30 cellular contexts compared by ENCODE assay signal in the genomic region with DNA sequence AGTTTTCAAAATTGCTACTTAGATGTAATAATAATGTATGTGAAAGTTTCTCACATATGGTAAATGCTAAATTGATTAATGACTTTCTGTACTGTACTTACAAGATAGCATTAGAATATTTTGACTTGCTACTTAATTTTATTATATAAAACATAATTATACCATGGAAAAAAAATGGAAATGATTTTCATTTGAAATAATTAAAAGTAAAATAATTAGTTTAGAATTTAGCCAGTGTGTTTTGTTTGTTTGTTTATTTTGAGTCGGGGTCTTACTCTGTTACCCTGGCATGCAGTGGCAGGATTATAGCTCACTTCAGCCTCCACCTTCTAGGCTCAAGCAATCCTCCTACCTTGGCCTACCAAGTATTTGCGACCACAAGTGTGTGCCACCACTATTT.
"Had no signal": no experiment of that assay in that cellular context is flagged by ENCODE, and none has a peak within 500 bp of the region (broad histone marks: within the 10 kb centered on the region; RNA-seq: fewer than 3 reads in every experiment).

No MANE protein-coding gene starts in this region.

- H3K4me3 ChIP-seq: ascending aorta, breast epithelium, cardiac muscle cell, colonic mucosa, esophagus muscularis mucosa had no signal

- H3K27me3 ChIP-seq: ascending aorta, breast epithelium, cardiac muscle cell, colonic mucosa, esophagus muscularis mucosa had no signal

- H3K4me3 Mint-ChIP-seq: activated CD4-positive, alpha-beta memory T cell treated with anti-CD3 and anti-CD28 coated beads for 36 hours; activated CD4-positive, alpha-beta T cell treated with anti-CD3 and anti-CD28 coated beads for 36 hours; activated CD4-positive, alpha-beta T cell treated with anti-CD3 and anti-CD28 coated beads, Interleukin-2, amount 10 ng/mL, durations not matched to agents 24 days and 14 days; activated CD8-positive, alpha-beta memory T cell treated with anti-CD3 and anti-CD28 coated beads, Interleukin-2, amount 10 ng/mL, durations not matched to agents 7 days and 5 days; activated CD8-positive, alpha-beta T cell treated with anti-CD3 and anti-CD28 coated beads, Interleukin-2, amount 10 ng/mL, durations not matched to agents 7 days and 5 days; activated naive CD4-positive, alpha-beta T cell treated with anti-CD3 and anti-CD28 coated beads, Interleukin-2, amount 10 ng/mL, durations not matched to agents 7 days and 5 days; activated naive CD8-positive, alpha-beta T cell treated with anti-CD3 and anti-CD28 coated beads, Interleukin-2, amount 10 ng/mL, durations not matched to agents 7 days and 5 days; activated T-cell treated with anti-CD3 and anti-CD28 coated beads, Interleukin-2, amount 50 U/mL, for 24 hours; activated T-cell treated with anti-CD3 and anti-CD28 coated beads, Interleukin-2, amount 50 U/mL, for 72 hours; effector memory CD8-positive, alpha-beta T cell had no signal

- H3K36me3 ChIP-seq: ascending aorta, breast epithelium, cardiac muscle cell, colonic mucosa, esophagus muscularis mucosa had no signal

- H3K4me1 ChIP-seq: breast epithelium, colonic mucosa had no signal

- H3K27me3 Mint-ChIP-seq: activated CD4-positive, alpha-beta memory T cell treated with anti-CD3 and anti-CD28 coated beads for 36 hours; activated CD4-positive, alpha-beta T cell treated with anti-CD3 and anti-CD28 coated beads for 36 hours; activated CD4-positive, alpha-beta T cell treated with anti-CD3 and anti-CD28 coated beads, Interleukin-2, amount 10 ng/mL, durations not matched to agents 24 days and 14 days; activated CD8-positive, alpha-beta memory T cell treated with anti-CD3 and anti-CD28 coated beads, Interleukin-2, amount 10 ng/mL, durations not matched to agents 7 days and 5 days; activated naive CD4-positive, alpha-beta T cell treated with anti-CD3 and anti-CD28 coated beads, Interleukin-2, amount 10 ng/mL, durations not matched to agents 7 days and 5 days; activated naive CD8-positive, alpha-beta T cell treated with anti-CD3 and anti-CD28 coated beads, Interleukin-2, amount 10 ng/mL, durations not matched to agents 7 days and 5 days; activated T-cell treated with anti-CD3 and anti-CD28 coated beads, Interleukin-2, amount 50 U/mL, for 24 hours; brain; effector memory CD8-positive, alpha-beta T cell had no signal

- DNase-seq: activated CD4-positive, alpha-beta memory T cell treated with anti-CD3 and anti-CD28 coated beads for 36 hours; activated CD4-positive, alpha-beta T cell treated with anti-CD3 and anti-CD28 coated beads for 36 hours; activated CD4-positive, alpha-beta T cell treated with anti-CD3 and anti-CD28 coated beads, Interleukin-2, amount 10 ng/mL, durations not matched to agents 24 days and 14 days; activated CD4-positive, CD25-positive, alpha-beta regulatory T cell; activated CD4-positive, CD25-positive, alpha-beta regulatory T cell treated with anti-CD3 and anti-CD28 coated beads, Interleukin-2, amount 50 U/mL, for 72 hours; activated CD8-positive, alpha-beta memory T cell treated with anti-CD3 and anti-CD28 coated beads, Interleukin-2, amount 10 ng/mL, durations not matched to agents 7 days and 5 days; activated CD8-positive, alpha-beta memory T cell treated with anti-CD3 and anti-CD28 coated beads, Interleukin-2, amount 50 U/mL, for 48 hours; activated CD8-positive, alpha-beta T cell treated with anti-CD3 and anti-CD28 coated beads, Interleukin-2, amount 10 ng/mL, durations not matched to agents 7 days and 5 days; activated gamma-delta T cell; activated naive CD4-positive, alpha-beta T cell; activated naive CD4-positive, alpha-beta T cell treated with anti-CD3 and anti-CD28 coated beads, Interleukin-2, amount 10 ng/mL, durations not matched to agents 7 days and 5 days; activated naive CD8-positive, alpha-beta T cell treated with anti-CD3 and anti-CD28 coated beads, Interleukin-2, amount 10 ng/mL, durations not matched to agents 7 days and 5 days; activated T-cell treated with anti-CD3 and anti-CD28 coated beads for 4 hours; activated T-cell treated with anti-CD3 and anti-CD28 coated beads, Interleukin-2, amount 50 U/mL, for 24 hours; activated T-cell treated with anti-CD3 and anti-CD28 coated beads, Interleukin-2, amount 50 U/mL, for 72 hours; central memory CD4-positive, alpha-beta T cell; cerebellar nuclear complex; colonic mucosa; effector CD4-positive, alpha-beta T cell; effector memory CD8-positive, alpha-beta T cell; erythroblast; foreskin melanocyte; head of caudate nucleus; T-helper 2 cell had no signal

- H3K9me3 ChIP-seq: ascending aorta, breast epithelium, colonic mucosa, esophagus muscularis mucosa had no signal

- ATAC-seq: activated CD4-positive, alpha-beta T cell treated with anti-CD3 and anti-CD28 coated beads for 36 hours; activated CD8-positive, alpha-beta memory T cell treated with anti-CD3 and anti-CD28 coated beads, Interleukin-2, amount 10 ng/mL, durations not matched to agents 7 days and 5 days; activated CD8-positive, alpha-beta T cell treated with anti-CD3 and anti-CD28 coated beads, Interleukin-2, amount 10 ng/mL, durations not matched to agents 7 days and 5 days; activated naive CD4-positive, alpha-beta T cell treated with anti-CD3 and anti-CD28 coated beads, Interleukin-2, amount 50 U/mL, for 72 hours; activated T-cell treated with anti-CD3 and anti-CD28 coated beads, Interleukin-2, amount 50 U/mL, for 72 hours; effector memory CD8-positive, alpha-beta T cell had no signal

- H3K27ac ChIP-seq: breast epithelium, cardiac muscle cell, colonic mucosa, esophagus muscularis mucosa had no signal

- H3K27ac Mint-ChIP-seq: activated CD4-positive, alpha-beta memory T cell treated with anti-CD3 and anti-CD28 coated beads for 36 hours; activated CD4-positive, alpha-beta T cell treated with anti-CD3 and anti-CD28 coated beads for 36 hours; activated CD4-positive, alpha-beta T cell treated with anti-CD3 and anti-CD28 coated beads, Interleukin-2, amount 10 ng/mL, durations not matched to agents 24 days and 14 days; activated CD8-positive, alpha-beta memory T cell treated with anti-CD3 and anti-CD28 coated beads, Interleukin-2, amount 10 ng/mL, durations not matched to agents 7 days and 5 days; activated CD8-positive, alpha-beta T cell treated with anti-CD3 and anti-CD28 coated beads, Interleukin-2, amount 10 ng/mL, durations not matched to agents 7 days and 5 days; activated naive CD4-positive, alpha-beta T cell treated with anti-CD3 and anti-CD28 coated beads, Interleukin-2, amount 10 ng/mL, durations not matched to agents 7 days and 5 days; activated naive CD4-positive, alpha-beta T cell treated with anti-CD3 and anti-CD28 coated beads, Interleukin-2, amount 50 U/mL, for 72 hours; activated naive CD8-positive, alpha-beta T cell treated with anti-CD3 and anti-CD28 coated beads, Interleukin-2, amount 10 ng/mL, durations not matched to agents 7 days and 5 days; activated T-cell treated with anti-CD3 and anti-CD28 coated beads, Interleukin-2, amount 50 U/mL, for 24 hours; activated T-cell treated with anti-CD3 and anti-CD28 coated beads, Interleukin-2, amount 50 U/mL, for 72 hours; brain; effector memory CD8-positive, alpha-beta T cell had no signal

- H3K9me3 Mint-ChIP-seq: activated CD4-positive, alpha-beta memory T cell treated with anti-CD3 and anti-CD28 coated beads for 36 hours; activated CD4-positive, alpha-beta T cell treated with anti-CD3 and anti-CD28 coated beads, Interleukin-2, amount 10 ng/mL, durations not matched to agents 24 days and 14 days; activated naive CD4-positive, alpha-beta T cell treated with anti-CD3 and anti-CD28 coated beads, Interleukin-2, amount 10 ng/mL, durations not matched to agents 7 days and 5 days; activated naive CD4-positive, alpha-beta T cell treated with anti-CD3 and anti-CD28 coated beads, Interleukin-2, amount 50 U/mL, for 72 hours; activated naive CD8-positive, alpha-beta T cell treated with anti-CD3 and anti-CD28 coated beads, Interleukin-2, amount 10 ng/mL, durations not matched to agents 7 days and 5 days; activated T-cell treated with anti-CD3 and anti-CD28 coated beads, Interleukin-2, amount 50 U/mL, for 24 hours; activated T-cell treated with anti-CD3 and anti-CD28 coated beads, Interleukin-2, amount 50 U/mL, for 72 hours; brain; effector memory CD8-positive, alpha-beta T cell had no signal
